Comparison of ENCODE assay signal across 14 cellular contexts in genomic region chr1:100995196-100995983, GRCh38. TPM values are rescaled to one million over a fixed set of nuclear protein-coding genes. Genes with fewer than 3 reads are reported as not detected.
DNase-seq lines count a peak whose midpoint lies in the region; TF ChIP-seq lines count a peak whose summit lies in the region.
"Had no signal": no experiment of that assay in that cellular context is flagged by ENCODE, and none has a peak within 500 bp of the region (broad histone marks: within the 10 kb centered on the region; RNA-seq: fewer than 3 reads in every experiment).

No MANE protein-coding gene starts in this region.

- H3K9me3 Mint-ChIP-seq in activated naive CD4-positive, alpha-beta T cell treated with anti-CD3 and anti-CD28 coated beads, Interleukin-2, amount 10 ng/mL, durations not matched to agents 7 days and 5 days: peaks cover 1% of the 10 kb centered on the region
- H3K9me3 Mint-ChIP-seq: activated naive CD4-positive, alpha-beta T cell treated with anti-CD3 and anti-CD28 coated beads, Interleukin-2, amount 50 U/mL, for 72 hours had no signal

- no peaks in the 10 kb centered on the region for H3K9me3 ChIP-seq in ascending aorta

- no peak overlapping the region for H3K4me3 ChIP-seq in ascending aorta

- H3K4me1 ChIP-seq in ascending aorta: no peaks in the 10 kb centered on the region

- CTCF ChIA-PET in activated naive CD4-positive, alpha-beta T cell treated with anti-CD3 and anti-CD28 coated beads, Interleukin-2, amount 10 ng/mL, durations not matched to agents 7 days and 5 days (lab: Charles Lee): no interaction called here

- no peak for DNase-seq in activated naive CD4-positive, alpha-beta T cell treated with anti-CD3 and anti-CD28 coated beads, Interleukin-2, amount 10 ng/mL, durations not matched to agents 7 days and 5 days
- DNase-seq in activated naive CD4-positive, alpha-beta T cell treated with Interleukin-2 at 50 U/mL for 16 hours: no peak
- DNase-seq in iris pigment epithelial cell (ENCODE audit: low read depth): peak; percentile 42
- peak; percentile 15 for DNase-seq in stromal cell of bone marrow (ENCODE audit: low read depth)
- DNase-seq in DMS114 treated with DMSO at 0.1 percent for 48 hours (lab: John Stamatoyannopoulos, UW; ENCODE audit: unreplicated experiment): no peak
- no peak for DNase-seq in ascending aorta (ENCODE audit: low spot score in 2 of 2)
- DNase-seq in NCI-H1436 (lab: John Stamatoyannopoulos, UW): no peak
- DNase-seq: activated CD8-positive, alpha-beta memory T cell treated with anti-CD3 and anti-CD28 coated beads, Interleukin-2, amount 50 U/mL, for 48 hours; NCI-H774; RPMI8226; T-helper 1 cell had no signal

- H3K4me3 Mint-ChIP-seq in activated naive CD4-positive, alpha-beta T cell treated with anti-CD3 and anti-CD28 coated beads, Interleukin-2, amount 10 ng/mL, durations not matched to agents 7 days and 5 days: no peak overlapping the region

- TF ChIP-seq CTCF in VCaP (conservative IDR thresholded peaks at IDR 0.05): no peak
- TF ChIP-seq CTCF in ascending aorta (IDR thresholded peaks at IDR 0.05): no peak

- H3K27ac Mint-ChIP-seq in activated naive CD4-positive, alpha-beta T cell treated with anti-CD3 and anti-CD28 coated beads, Interleukin-2, amount 10 ng/mL, durations not matched to agents 7 days and 5 days: peak overlapping the region; percentile 33

- peaks cover 33% of the 10 kb centered on the region for H3K4me1 Mint-ChIP-seq in activated naive CD4-positive, alpha-beta T cell treated with anti-CD3 and anti-CD28 coated beads, Interleukin-2, amount 10 ng/mL, durations not matched to agents 7 days and 5 days

- intact Hi-C loops in ascending aorta (cut with DNase I): no loop called here

- peak overlapping the region; percentile 64 for H3K27ac ChIP-seq in VCaP
- no peak overlapping the region for H3K27ac ChIP-seq in ascending aorta

- H3K36me3 Mint-ChIP-seq in activated naive CD4-positive, alpha-beta T cell treated with anti-CD3 and anti-CD28 coated beads, Interleukin-2, amount 10 ng/mL, durations not matched to agents 7 days and 5 days: peaks cover 74% of the 10 kb centered on the region

- no peaks in the 10 kb centered on the region for H3K27me3 Mint-ChIP-seq in activated naive CD4-positive, alpha-beta T cell treated with anti-CD3 and anti-CD28 coated beads, Interleukin-2, amount 10 ng/mL, durations not matched to agents 7 days and 5 days
- H3K27me3 Mint-ChIP-seq: progenitor cell of endocrine pancreas had no signal

- H3K27me3 ChIP-seq in ascending aorta: no peaks in the 10 kb centered on the region

- H3K36me3 ChIP-seq in ascending aorta: no peaks in the 10 kb centered on the region

RNA-seq across cellular contexts. Expression of gene DPH5, which starts 30.2 kb away (rescaled TPM):
- 1.1 TPM for total RNA-seq in ascending aorta

Comparison
In these comparisons a context has a peak if more than half of its experiments do, and no peak if none do; other contexts are left out.
1. DNase-seq: peak in iris pigment epithelial cell (single experiment) and stromal cell of bone marrow (single experiment); none in activated naive CD4-positive, alpha-beta T cell treated with anti-CD3 and anti-CD28 coated beads, Interleukin-2, amount 10 ng/mL, durations not matched to agents 7 days and 5 days (single experiment), activated naive CD4-positive, alpha-beta T cell treated with Interleukin-2 at 50 U/mL for 16 hours (single experiment), DMS114 treated with DMSO at 0.1 percent for 48 hours (single experiment), ascending aorta (0 of 2) and NCI-H1436 (single experiment).